ENCODE assay signal across 8 cellular contexts in genomic region chr2:207163815-207164747, GRCh38. TPM values are rescaled to one million over a fixed set of nuclear protein-coding genes. Genes with fewer than 3 reads are reported as not detected.
DNase-seq lines count a peak whose midpoint lies in the region; ATAC-seq, FAIRE-seq and TF ChIP-seq lines count a peak whose summit lies in the region.

No MANE protein-coding gene starts in this region.

- H3K4me1 ChIP-seq in KMS-11 (ENCODE audit: low read depth, poor library complexity, severe bottlenecking): peaks cover 25% of the 10 kb centered on the region
- H3K4me1 ChIP-seq in heart left ventricle: peaks cover 20 to 68% (median 50%) of the 10 kb centered on the region in 12 donors
- H3K4me1 ChIP-seq in pancreas: peaks cover 0 to 17% (median 8%) of the 10 kb centered on the region in 3 donors

- H3K27me3 Mint-ChIP-seq in activated naive CD8-positive, alpha-beta T cell treated with anti-CD3 and anti-CD28 coated beads, Interleukin-2, amount 50 U/mL, for 24 hours: peaks cover 2% of the 10 kb centered on the region

- H3K4me3 ChIP-seq in KMS-11 (IDR thresholded peaks at IDR 0.05; ENCODE audit: insufficient read depth, low read depth, low read length) (no peak overlapping the region), heart left ventricle (peak overlapping the region; percentile 62 to 96 (median 80)), pancreas (peak overlapping the region; percentile 27 to 94 (median 53))

- H3K4me2 ChIP-seq in KMS-11: peak overlapping the region; percentile 64

- H3K36me3 ChIP-seq in KMS-11 (ENCODE audit: insufficient read depth): no peaks in the 10 kb centered on the region
- H3K36me3 ChIP-seq in heart left ventricle: no peaks in the 10 kb centered on the region
- H3K36me3 ChIP-seq in pancreas: no peaks in the 10 kb centered on the region

- H3K9me3 Mint-ChIP-seq in activated naive CD8-positive, alpha-beta T cell treated with anti-CD3 and anti-CD28 coated beads, Interleukin-2, amount 50 U/mL, for 24 hours: no peaks in the 10 kb centered on the region

- peak overlapping the region; percentile 99; the same call in 1 of the 2 replicates for H3K9ac ChIP-seq in KMS-11

- H3K9me3 ChIP-seq in heart left ventricle: no peaks in the 10 kb centered on the region
- H3K9me3 ChIP-seq in pancreas: no peaks in the 10 kb centered on the region

- peaks cover 65% of the 10 kb centered on the region for H3K4me1 Mint-ChIP-seq in activated naive CD8-positive, alpha-beta T cell treated with anti-CD3 and anti-CD28 coated beads, Interleukin-2, amount 50 U/mL, for 24 hours

- H3K36me3 Mint-ChIP-seq in activated naive CD8-positive, alpha-beta T cell treated with anti-CD3 and anti-CD28 coated beads, Interleukin-2, amount 50 U/mL, for 24 hours (ENCODE audit: low read depth): no peaks in the 10 kb centered on the region

- intact Hi-C loops in heart left ventricle (cut with DNase I): loop anchor here in 9 of 10 donors (1.0 to 10.0 kb wide), 19 partner anchors 19 to 461 kb away; partner anchors contain the start of gene METTL21A (in 1 of the 9)
- intact Hi-C loops in pancreas (cut with DNase I): no loop called here

- 0 to 1% (median 1%) methylated on average over 19 to 20 of the region's 20 CpGs for WGBS in heart left ventricle, 4 donors
- 2% methylated on average over 20 of the region's 20 CpGs for WGBS in pancreas, 2 donors

- DNase-seq in D341Med (ENCODE audit: low spot score) (peak; percentile 43), heart left ventricle (peak; percentile 73 to 78 (median 74)), pancreas (peak in 3 of 6 donors; percentile 21 to 63 (median 33)), MV-4-11 (lab: John Stamatoyannopoulos, UW) (no peak), iPS-NIHi7 (ENCODE audit: extremely low spot score) (no peak), AG20443 (ENCODE audit: low spot score) (no peak)
- peak; percentile 40 for DNase-seq in activated naive CD8-positive, alpha-beta T cell treated with anti-CD3 and anti-CD28 coated beads, Interleukin-2, amount 50 U/mL, for 24 hours

- FAIRE-seq in pancreas (lab: Jason Lieb, UNC): no peak

- H3K4me3 Mint-ChIP-seq in activated naive CD8-positive, alpha-beta T cell treated with anti-CD3 and anti-CD28 coated beads, Interleukin-2, amount 50 U/mL, for 24 hours: peak overlapping the region; percentile 94

- H3K27ac ChIP-seq in KMS-11 (no peak overlapping the region), heart left ventricle (peak overlapping the region; percentile 94 to 100 (median 100)), pancreas (peak overlapping the region; percentile 25 to 100 (median 84))

- TF ChIP-seq CTCF in KMS-11 (conservative IDR thresholded peaks at IDR 0.05; ENCODE audit: low read depth, low read length): no peak
- no peak for TF ChIP-seq CTCF in heart left ventricle (IDR thresholded peaks at IDR 0.05)
- no peak for TF ChIP-seq CTCF in pancreas (IDR thresholded peaks at IDR 0.05)

- no peaks in the 10 kb centered on the region for H3K27me3 ChIP-seq in KMS-11 (ENCODE audit: insufficient read depth, low read depth)
- H3K27me3 ChIP-seq in heart left ventricle: no peaks in the 10 kb centered on the region
- H3K27me3 ChIP-seq in pancreas: no peaks in the 10 kb centered on the region

- no peaks in the 10 kb centered on the region for H4K20me1 ChIP-seq in KMS-11 (ENCODE audit: insufficient read depth)

- ATAC-seq in activated naive CD8-positive, alpha-beta T cell treated with anti-CD3 and anti-CD28 coated beads, Interleukin-2, amount 50 U/mL, for 24 hours: no peak
- peak; percentile 8 to 67 (median 38) for ATAC-seq in heart left ventricle
- ATAC-seq in pancreas: peak in 2 of 4 donors; percentile 19 to 25

- H3K27ac Mint-ChIP-seq in activated naive CD8-positive, alpha-beta T cell treated with anti-CD3 and anti-CD28 coated beads, Interleukin-2, amount 50 U/mL, for 24 hours: peak overlapping the region; percentile 74

- peak in 1 of 2 donors; percentile 42 for TF ChIP-seq POLR2A in heart left ventricle (IDR thresholded peaks at IDR 0.05)

- H3K79me2 ChIP-seq in KMS-11 (ENCODE audit: insufficient read depth, low read depth): peaks cover 40% of the 10 kb centered on the region

- no peak overlapping the region for H2AFZ ChIP-seq in KMS-11 (ENCODE audit: low read depth)

RNA-seq across cellular contexts. Expression of gene KLF7, which starts 1.7 kb away (rescaled TPM):
- total RNA-seq in heart left ventricle (10 to 100 TPM; 23.9 to 49.8 (median 27.3) TPM), pancreas (10 to 100 TPM in 1 of 6 donors, 1 to 10 TPM in 5; 2.4 to 15.0 (median 6.8) TPM)
- polyA plus RNA-seq in heart left ventricle (10 to 100 TPM in 1 of 2 donors, 1 to 10 TPM in 1; 5.0 to 11.7 TPM), pancreas (1 to 10 TPM; 2.5 to 3.1 TPM)

Comparison
In these comparisons a context has a peak if more than half of its experiments do, and no peak if none do; other contexts are left out.
1. DNase-seq: peak in D341Med (single experiment), activated naive CD8-positive, alpha-beta T cell treated with anti-CD3 and anti-CD28 coated beads, Interleukin-2, amount 50 U/mL, for 24 hours (single experiment) and heart left ventricle (5 of 5); none in MV-4-11 (single experiment), iPS-NIHi7 (single experiment) and AG20443 (single experiment).
2. intact Hi-C loops: an anchor here in heart left ventricle (1.0 to 10.0 kb wide); none called in pancreas.